Comparison of ENCODE assay signal across 1 cellular context in the genomic region with DNA sequence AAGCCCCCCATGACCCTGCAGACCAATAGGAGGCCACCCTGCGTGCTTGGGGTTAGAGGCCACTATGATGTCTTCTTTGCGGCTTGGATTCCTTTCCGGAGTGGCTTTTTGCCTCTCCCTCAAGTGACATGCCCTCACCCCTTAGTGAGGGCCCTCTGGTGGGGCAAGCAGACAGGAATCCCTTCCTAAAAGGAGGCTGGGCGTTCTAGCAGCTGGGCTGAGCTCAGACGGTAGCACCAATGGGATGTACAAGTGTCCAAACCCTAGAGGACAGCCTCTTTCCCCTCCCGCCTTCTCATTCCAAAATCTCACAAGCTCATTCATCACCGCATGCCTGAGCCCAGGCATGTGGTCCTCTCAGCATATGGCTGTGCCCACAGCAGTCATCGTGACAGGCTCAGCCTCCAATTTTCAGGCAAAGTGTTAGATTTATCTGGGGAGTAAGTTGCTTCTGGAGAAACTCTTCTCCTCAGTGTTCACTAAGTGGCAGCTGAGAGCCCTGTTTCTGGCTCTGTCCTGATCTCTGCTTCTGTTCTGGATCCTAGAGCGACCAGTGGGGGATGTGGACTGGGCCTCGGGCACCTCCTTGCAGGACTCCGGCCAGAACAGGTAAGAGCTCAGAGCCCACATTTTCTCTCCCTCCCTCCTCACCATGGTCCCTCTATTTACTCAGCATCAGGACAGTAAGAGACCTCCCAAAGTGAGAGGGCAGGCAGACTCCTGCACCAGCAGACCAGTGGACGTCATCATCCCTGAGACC.
TF ChIP-seq lines count a peak whose summit lies in the region.

No MANE protein-coding gene starts in this region.

TF ChIP-seq in GM23338, 12 proteins besides CTCF, POLR2A, EP300 and RAD21 (continued from another document):
- TF ChIP-seq, protein P1, sequence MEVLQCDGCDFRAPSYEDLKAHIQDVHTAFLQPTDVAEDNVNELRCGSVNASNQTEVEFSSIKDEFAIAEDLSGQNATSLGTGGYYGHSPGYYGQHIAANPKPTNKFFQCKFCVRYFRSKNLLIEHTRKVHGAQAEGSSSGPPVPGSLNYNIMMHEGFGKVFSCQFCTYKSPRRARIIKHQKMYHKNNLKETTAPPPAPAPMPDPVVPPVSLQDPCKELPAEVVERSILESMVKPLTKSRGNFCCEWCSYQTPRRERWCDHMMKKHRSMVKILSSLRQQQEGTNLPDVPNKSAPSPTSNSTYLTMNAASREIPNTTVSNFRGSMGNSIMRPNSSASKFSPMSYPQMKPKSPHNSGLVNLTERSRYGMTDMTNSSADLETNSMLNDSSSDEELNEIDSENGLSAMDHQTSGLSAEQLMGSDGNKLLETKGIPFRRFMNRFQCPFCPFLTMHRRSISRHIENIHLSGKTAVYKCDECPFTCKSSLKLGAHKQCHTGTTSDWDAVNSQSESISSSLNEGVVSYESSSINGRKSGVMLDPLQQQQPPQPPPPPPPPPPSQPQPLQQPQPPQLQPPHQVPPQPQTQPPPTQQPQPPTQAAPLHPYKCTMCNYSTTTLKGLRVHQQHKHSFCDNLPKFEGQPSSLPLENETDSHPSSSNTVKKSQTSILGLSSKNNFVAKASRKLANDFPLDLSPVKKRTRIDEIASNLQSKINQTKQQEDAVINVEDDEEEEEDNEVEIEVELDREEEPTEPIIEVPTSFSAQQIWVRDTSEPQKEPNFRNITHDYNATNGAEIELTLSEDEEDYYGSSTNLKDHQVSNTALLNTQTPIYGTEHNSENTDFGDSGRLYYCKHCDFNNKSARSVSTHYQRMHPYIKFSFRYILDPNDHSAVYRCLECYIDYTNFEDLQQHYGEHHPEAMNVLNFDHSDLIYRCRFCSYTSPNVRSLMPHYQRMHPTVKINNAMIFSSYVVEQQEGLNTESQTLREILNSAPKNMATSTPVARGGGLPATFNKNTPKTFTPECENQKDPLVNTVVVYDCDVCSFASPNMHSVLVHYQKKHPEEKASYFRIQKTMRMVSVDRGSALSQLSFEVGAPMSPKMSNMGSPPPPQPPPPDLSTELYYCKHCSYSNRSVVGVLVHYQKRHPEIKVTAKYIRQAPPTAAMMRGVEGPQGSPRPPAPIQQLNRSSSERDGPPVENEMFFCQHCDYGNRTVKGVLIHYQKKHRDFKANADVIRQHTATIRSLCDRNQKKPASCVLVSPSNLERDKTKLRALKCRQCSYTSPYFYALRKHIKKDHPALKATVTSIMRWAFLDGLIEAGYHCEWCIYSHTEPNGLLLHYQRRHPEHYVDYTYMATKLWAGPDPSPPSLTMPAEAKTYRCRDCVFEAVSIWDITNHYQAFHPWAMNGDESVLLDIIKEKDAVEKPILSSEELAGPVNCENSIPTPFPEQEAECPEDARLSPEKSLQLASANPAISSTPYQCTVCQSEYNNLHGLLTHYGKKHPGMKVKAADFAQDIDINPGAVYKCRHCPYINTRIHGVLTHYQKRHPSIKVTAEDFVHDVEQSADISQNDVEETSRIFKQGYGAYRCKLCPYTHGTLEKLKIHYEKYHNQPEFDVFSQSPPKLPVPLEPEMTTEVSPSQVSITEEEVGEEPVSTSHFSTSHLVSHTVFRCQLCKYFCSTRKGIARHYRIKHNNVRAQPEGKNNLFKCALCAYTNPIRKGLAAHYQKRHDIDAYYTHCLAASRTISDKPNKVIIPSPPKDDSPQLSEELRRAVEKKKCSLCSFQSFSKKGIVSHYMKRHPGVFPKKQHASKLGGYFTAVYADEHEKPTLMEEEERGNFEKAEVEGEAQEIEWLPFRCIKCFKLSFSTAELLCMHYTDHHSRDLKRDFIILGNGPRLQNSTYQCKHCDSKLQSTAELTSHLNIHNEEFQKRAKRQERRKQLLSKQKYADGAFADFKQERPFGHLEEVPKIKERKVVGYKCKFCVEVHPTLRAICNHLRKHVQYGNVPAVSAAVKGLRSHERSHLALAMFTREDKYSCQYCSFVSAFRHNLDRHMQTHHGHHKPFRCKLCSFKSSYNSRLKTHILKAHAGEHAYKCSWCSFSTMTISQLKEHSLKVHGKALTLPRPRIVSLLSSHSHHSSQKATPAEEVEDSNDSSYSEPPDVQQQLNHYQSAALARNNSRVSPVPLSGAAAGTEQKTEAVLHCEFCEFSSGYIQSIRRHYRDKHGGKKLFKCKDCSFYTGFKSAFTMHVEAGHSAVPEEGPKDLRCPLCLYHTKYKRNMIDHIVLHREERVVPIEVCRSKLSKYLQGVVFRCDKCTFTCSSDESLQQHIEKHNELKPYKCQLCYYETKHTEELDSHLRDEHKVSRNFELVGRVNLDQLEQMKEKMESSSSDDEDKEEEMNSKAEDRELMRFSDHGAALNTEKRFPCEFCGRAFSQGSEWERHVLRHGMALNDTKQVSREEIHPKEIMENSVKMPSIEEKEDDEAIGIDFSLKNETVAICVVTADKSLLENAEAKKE (CRISPR knock-in tag; IDR thresholded peaks at IDR 0.05): no peak
- TF ChIP-seq JUNB (IDR thresholded peaks at IDR 0.05; ENCODE audit: unreplicated experiment) (no peak), CREB1 (CRISPR knock-in tag; IDR thresholded peaks at IDR 0.05; ENCODE audit: low read depth) (no peak), EZH2phosphoT487 (IDR thresholded peaks at IDR 0.05; ENCODE audit: unreplicated experiment) (no peak), NANOG (IDR thresholded peaks at IDR 0.05; ENCODE audit: borderline replicate concordance) (no peak), ETS1 (IDR thresholded peaks at IDR 0.05) (no peak), EZH2 (IDR thresholded peaks at IDR 0.05; ENCODE audit: low read depth, unreplicated experiment) (no peak)
- TF ChIP-seq, protein P2, sequence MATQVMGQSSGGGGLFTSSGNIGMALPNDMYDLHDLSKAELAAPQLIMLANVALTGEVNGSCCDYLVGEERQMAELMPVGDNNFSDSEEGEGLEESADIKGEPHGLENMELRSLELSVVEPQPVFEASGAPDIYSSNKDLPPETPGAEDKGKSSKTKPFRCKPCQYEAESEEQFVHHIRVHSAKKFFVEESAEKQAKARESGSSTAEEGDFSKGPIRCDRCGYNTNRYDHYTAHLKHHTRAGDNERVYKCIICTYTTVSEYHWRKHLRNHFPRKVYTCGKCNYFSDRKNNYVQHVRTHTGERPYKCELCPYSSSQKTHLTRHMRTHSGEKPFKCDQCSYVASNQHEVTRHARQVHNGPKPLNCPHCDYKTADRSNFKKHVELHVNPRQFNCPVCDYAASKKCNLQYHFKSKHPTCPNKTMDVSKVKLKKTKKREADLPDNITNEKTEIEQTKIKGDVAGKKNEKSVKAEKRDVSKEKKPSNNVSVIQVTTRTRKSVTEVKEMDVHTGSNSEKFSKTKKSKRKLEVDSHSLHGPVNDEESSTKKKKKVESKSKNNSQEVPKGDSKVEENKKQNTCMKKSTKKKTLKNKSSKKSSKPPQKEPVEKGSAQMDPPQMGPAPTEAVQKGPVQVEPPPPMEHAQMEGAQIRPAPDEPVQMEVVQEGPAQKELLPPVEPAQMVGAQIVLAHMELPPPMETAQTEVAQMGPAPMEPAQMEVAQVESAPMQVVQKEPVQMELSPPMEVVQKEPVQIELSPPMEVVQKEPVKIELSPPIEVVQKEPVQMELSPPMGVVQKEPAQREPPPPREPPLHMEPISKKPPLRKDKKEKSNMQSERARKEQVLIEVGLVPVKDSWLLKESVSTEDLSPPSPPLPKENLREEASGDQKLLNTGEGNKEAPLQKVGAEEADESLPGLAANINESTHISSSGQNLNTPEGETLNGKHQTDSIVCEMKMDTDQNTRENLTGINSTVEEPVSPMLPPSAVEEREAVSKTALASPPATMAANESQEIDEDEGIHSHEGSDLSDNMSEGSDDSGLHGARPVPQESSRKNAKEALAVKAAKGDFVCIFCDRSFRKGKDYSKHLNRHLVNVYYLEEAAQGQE (IDR thresholded peaks at IDR 0.05; ENCODE audit: unreplicated experiment): no peak
TF ChIP-seq in GM23338: peak in this region for 0.
